ENCODE assay signal across 19 cellular contexts in genomic region chr16:24347556-24347955, GRCh38.
"Had no signal": no experiment of that assay in that cellular context is flagged by ENCODE, and none has a peak within 500 bp of the region (broad histone marks: within the 10 kb centered on the region; RNA-seq: fewer than 3 reads in every experiment).

No MANE protein-coding gene starts in this region.

- DNase-seq: effector CD4-positive, alpha-beta T cell; foreskin melanocyte; heart left ventricle; hippocampal formation; kidney glomerular epithelial cell; mammary epithelial cell; nephron progenitor cell; psoas muscle; retina; sigmoid colon; stimulated activated naive CD4-positive, alpha-beta T cell; stomach; substantia nigra; transverse colon had no signal

- H3K27me3 ChIP-seq: neutrophil, sigmoid colon, transverse colon had no signal

- H3K9me3 Mint-ChIP-seq: nephron progenitor cell had no signal

- H3K9me3 ChIP-seq: heart left ventricle, neutrophil, psoas muscle, sigmoid colon, stomach, thoracic aorta, transverse colon had no signal

- H3K4me1 Mint-ChIP-seq: nephron progenitor cell had no signal

- H3K36me3 ChIP-seq: heart left ventricle, neutrophil, sigmoid colon, stomach, thoracic aorta, transverse colon had no signal

- H3K4me3 Mint-ChIP-seq: nephron progenitor cell had no signal

- H3K27ac ChIP-seq: coronary artery, heart left ventricle, neutrophil, psoas muscle, sigmoid colon, skin epidermis, stomach, thoracic aorta, transverse colon had no signal

- ATAC-seq: heart left ventricle, left lobe of liver, psoas muscle had no signal

- H3K4me3 ChIP-seq: coronary artery, heart left ventricle, psoas muscle, sigmoid colon, skin epidermis, stomach, thoracic aorta, transverse colon had no signal

- H3K4me1 ChIP-seq: heart left ventricle, psoas muscle, sigmoid colon, stomach, transverse colon had no signal

- H3K27ac Mint-ChIP-seq: nephron progenitor cell had no signal
